9 cellular contexts compared by ENCODE assay signal in the genomic region with DNA sequence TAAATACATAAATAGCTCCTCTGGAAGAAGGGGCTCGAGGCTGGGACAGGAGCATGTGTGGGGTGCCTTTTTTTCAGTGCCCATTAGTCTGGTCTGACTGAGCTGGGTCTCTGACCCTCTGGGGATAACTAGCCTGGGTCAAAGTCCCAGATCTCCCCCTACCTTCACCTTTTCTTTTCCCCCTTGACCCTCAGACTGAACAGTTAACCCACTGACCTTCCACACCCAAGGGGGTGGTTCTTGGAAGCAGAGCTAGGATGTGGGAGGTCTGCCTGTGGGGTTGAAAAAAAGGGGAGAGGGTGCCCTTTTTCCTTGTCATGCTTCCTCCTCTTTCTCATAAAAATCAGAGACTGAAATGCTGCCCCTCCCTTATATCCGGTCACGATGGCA. TPM values are rescaled to one million over a fixed set of nuclear protein-coding genes. Genes with fewer than 3 reads are reported as not detected.
DNase-seq lines count a peak whose midpoint lies in the region; ATAC-seq and TF ChIP-seq lines count a peak whose summit lies in the region.
"Had no signal": no experiment of that assay in that cellular context is flagged by ENCODE, and none has a peak within 500 bp of the region (broad histone marks: within the 10 kb centered on the region; RNA-seq: fewer than 3 reads in every experiment).

No MANE protein-coding gene starts in this region.

- 33% methylated on average over 3 of the region's 3 CpGs for WGBS in SK-N-SH (ENCODE audit: low lambda C conversion rate)

- DNase-seq in SK-N-SH (no peak), NCI-H2107 (lab: John Stamatoyannopoulos, UW) (no peak), sciatic nerve (ENCODE audit: low spot score) (no peak)
- no peak for DNase-seq in activated naive CD4-positive, alpha-beta T cell treated with anti-CD3 and anti-CD28 coated beads, Interleukin-2, amount 50 U/mL, for 72 hours (ENCODE audit: low spot score in 2 of 2)

- no peak for TF ChIP-seq RAD21 in SK-N-SH (IDR thresholded peaks at IDR 0.05; ENCODE audit: low read length)

- peak overlapping the region; percentile 80; the same call in 1 of the 2 replicates for H2AFZ ChIP-seq in SK-N-SH (ENCODE audit: low read depth)

- no peaks in the 10 kb centered on the region for H3K9me3 ChIP-seq in SK-N-SH
- no peaks in the 10 kb centered on the region for H3K9me3 ChIP-seq in iPS-20b (ENCODE audit: insufficient read depth, low read depth, low read length)
- no peaks in the 10 kb centered on the region for H3K9me3 ChIP-seq in stomach smooth muscle (ENCODE audit: control insufficient read depth in 2 of 2, low read length in 2 of 2)

- peaks cover 0 to 34% of the 10 kb centered on the region in 2 experiments; a peak in 2 of 4 replicates for H3K4me1 ChIP-seq in SK-N-SH (ENCODE audit: control insufficient read depth in 1 of 2, insufficient read depth in 2 of 2, low read depth in 1 of 2, low read length in 1 of 2)
- peaks cover 21% of the 10 kb centered on the region for H3K4me1 ChIP-seq in iPS-20b (ENCODE audit: insufficient read depth, low read length)
- peaks cover 35% of the 10 kb centered on the region for H3K4me1 ChIP-seq in stomach smooth muscle (ENCODE audit: control insufficient read depth, insufficient read depth, low read length)

- H4K20me1 ChIP-seq in SK-N-SH (ENCODE audit: insufficient read depth), result no peaks in the 10 kb centered on the region

- peak overlapping the region; percentile 67 to 90 for H3K4me3 ChIP-seq in SK-N-SH (ENCODE audit: low read depth in 2 of 2, low read length in 1 of 2)
- H3K4me3 ChIP-seq in iPS-20b (ENCODE audit: low read length), result peak overlapping the region; percentile 89
- H3K4me3 ChIP-seq in stomach smooth muscle (ENCODE audit: low read length in 2 of 2), result peak overlapping the region; percentile 88 to 96

- POLR2A ChIA-PET in SK-N-SH (lab: Yijun Ruan, JAX), result interaction anchor here (0.7 to 1.0 kb wide), 3 partner anchors 13 to 62 kb away, joined by 3 read pairs; partner anchors contain the start of gene DDIT3

- no peak for TF ChIP-seq EP300 in SK-N-SH (IDR thresholded peaks at IDR 0.05; ENCODE audit: borderline replicate concordance in 1 of 2, low read depth in 1 of 2, low read length in 1 of 2)

- H3K9ac ChIP-seq in SK-N-SH (peak overlapping the region; percentile 52; the same call in 1 of the 2 replicates), iPS-20b (ENCODE audit: low read depth, low read length) (peak overlapping the region; percentile 66; the same call in 1 of the 2 replicates), stomach smooth muscle (ENCODE audit: low read length in 2 of 2) (peak overlapping the region; percentile 57 to 62)

- peaks cover 0 to 4% of the 10 kb centered on the region in 2 donors for H3K36me3 Mint-ChIP-seq in activated naive CD4-positive, alpha-beta T cell treated with anti-CD3 and anti-CD28 coated beads, Interleukin-2, amount 50 U/mL, for 72 hours

- H3K27ac ChIP-seq in SK-N-SH (ENCODE audit: low read depth in 2 of 2, low read length in 1 of 2) (peak overlapping the region in 1 of 2 experiments; percentile 53; a peak in 2 of 4 replicates), iPS-20b (ENCODE audit: low read length) (no peak overlapping the region), stomach smooth muscle (ENCODE audit: low read length) (peak overlapping the region; percentile 60)

- no peaks in the 10 kb centered on the region for H3K9me2 ChIP-seq in SK-N-SH

- H3K79me2 ChIP-seq in SK-N-SH (ENCODE audit: insufficient read depth), result no peaks in the 10 kb centered on the region

- no peaks in the 10 kb centered on the region for H3K9me3 Mint-ChIP-seq in activated naive CD4-positive, alpha-beta T cell treated with anti-CD3 and anti-CD28 coated beads, Interleukin-2, amount 50 U/mL, for 72 hours

- intact Hi-C loops in sciatic nerve (cut with DNase I), result no loop called here

- no peak for ATAC-seq in SK-N-SH treated with all-trans-retinoic acid at 6 μM for 48 hours
- no peak for ATAC-seq in activated naive CD4-positive, alpha-beta T cell treated with anti-CD3 and anti-CD28 coated beads, Interleukin-2, amount 50 U/mL, for 72 hours
- no peak for ATAC-seq in GM21737 (IDR thresholded peaks at IDR 0.05; ENCODE audit: unreplicated experiment)
- no peak for ATAC-seq in sciatic nerve

- no peaks in the 10 kb centered on the region for H3K36me3 ChIP-seq in SK-N-SH (replicated peaks in 1 of 2; ENCODE audit: control insufficient read depth in 1 of 2, insufficient read depth in 2 of 2, low read length in 1 of 2)
- H3K36me3 ChIP-seq in iPS-20b (ENCODE audit: insufficient read depth, low read depth, low read length), result no peaks in the 10 kb centered on the region
- H3K36me3 ChIP-seq in stomach smooth muscle (ENCODE audit: control insufficient read depth in 2 of 2, insufficient read depth in 2 of 2, low read length in 2 of 2), result no peaks in the 10 kb centered on the region

- H3K27me3 ChIP-seq in SK-N-SH (ENCODE audit: insufficient read depth), result no peaks in the 10 kb centered on the region
- H3K27me3 ChIP-seq in iPS-20b (ENCODE audit: insufficient read depth, low read length), result peaks cover 20% of the 10 kb centered on the region
- H3K27me3 ChIP-seq in stomach smooth muscle (ENCODE audit: control insufficient read depth in 1 of 2, insufficient read depth in 2 of 2, low read length in 2 of 2), result peaks cover 10 to 11% of the 10 kb centered on the region in 2 donors

- peak overlapping the region; percentile 94 for H3K4me2 ChIP-seq in SK-N-SH

- H3K27ac Mint-ChIP-seq in activated naive CD4-positive, alpha-beta T cell treated with anti-CD3 and anti-CD28 coated beads, Interleukin-2, amount 50 U/mL, for 72 hours, result peak overlapping the region; percentile 89 to 95

- CTCF ChIA-PET in SK-N-SH (lab: Yijun Ruan, JAX), result interaction anchor here (0.6 to 13.7 kb wide), 71 partner anchors 8 to 334 kb away, joined by 3 to 391 read pairs (median 4); partner anchors contain the start of genes B4GALNT1, INHBC, MARS1 and NXPH4

- H3F3A ChIP-seq in SK-N-SH (replicated peaks; ENCODE audit: insufficient read depth), result peaks cover 5% of the 10 kb centered on the region

- no peak for TF ChIP-seq CTCF in SK-N-SH (IDR thresholded peaks at IDR 0.05)

TF ChIP-seq in SK-N-SH, 30 proteins besides CTCF, POLR2A, EP300 and RAD21 (continues in another document):
- TF ChIP-seq SIN3A (IDR thresholded peaks at IDR 0.05; ENCODE audit: borderline replicate concordance, low read depth, low read length) (no peak), ELF1 (IDR thresholded peaks at IDR 0.05) (no peak), TCF12 (IDR thresholded peaks at IDR 0.05) (no peak), YY1 (IDR thresholded peaks at IDR 0.05; ENCODE audit: low read depth) (no peak), POLR2AphosphoS5 (IDR thresholded peaks at IDR 0.05; ENCODE audit: low read depth, low read length) (no peak)
- TF ChIP-seq, protein P1, sequence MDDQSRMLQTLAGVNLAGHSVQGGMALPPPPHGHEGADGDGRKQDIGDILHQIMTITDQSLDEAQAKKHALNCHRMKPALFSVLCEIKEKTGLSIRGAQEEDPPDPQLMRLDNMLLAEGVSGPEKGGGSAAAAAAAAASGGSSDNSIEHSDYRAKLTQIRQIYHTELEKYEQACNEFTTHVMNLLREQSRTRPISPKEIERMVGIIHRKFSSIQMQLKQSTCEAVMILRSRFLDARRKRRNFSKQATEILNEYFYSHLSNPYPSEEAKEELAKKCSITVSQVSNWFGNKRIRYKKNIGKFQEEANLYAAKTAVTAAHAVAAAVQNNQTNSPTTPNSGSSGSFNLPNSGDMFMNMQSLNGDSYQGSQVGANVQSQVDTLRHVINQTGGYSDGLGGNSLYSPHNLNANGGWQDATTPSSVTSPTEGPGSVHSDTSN (IDR thresholded peaks at IDR 0.05), result no peak

TF ChIP-seq in SK-N-SH treated with all-trans-retinoic acid at 6 μM for 48 hours, 23 proteins besides CTCF, POLR2A, EP300 and RAD21 (continues in another document):
- no peak for TF ChIP-seq ARNTL (CRISPR knock-in tag; IDR thresholded peaks at IDR 0.05; ENCODE audit: borderline replicate concordance, low read depth)
- TF ChIP-seq CREB5 (CRISPR knock-in tag; IDR thresholded peaks at IDR 0.05; ENCODE audit: low read depth), result no peak
- TF ChIP-seq SNAI2 (CRISPR knock-in tag; IDR thresholded peaks at IDR 0.05), result no peak
- no peak for TF ChIP-seq TOX (CRISPR knock-in tag; IDR thresholded peaks at IDR 0.05; ENCODE audit: borderline replicate concordance)

RNA-seq across cellular contexts. Expression of gene GLI1, which starts 0.9 kb away (rescaled TPM):
- polyA plus RNA-seq in SK-N-SH (2012; rRNA removed), result 0.67 and 0.90 TPM in 2 replicates
- polyA plus RNA-seq in SK-N-SH (2012; cell fraction: cytosol; rRNA removed), result 0.26 and 0.33 TPM in 2 replicates
- 2.6 and 2.8 TPM in 2 replicates for polyA plus RNA-seq in SK-N-SH (2012; cell fraction: nucleus; rRNA removed)
- under 1 TPM in 1 of 2 donors, not detected in 1; 0.49 TPM for total RNA-seq in activated naive CD4-positive, alpha-beta T cell treated with anti-CD3 and anti-CD28 coated beads, Interleukin-2, amount 50 U/mL, for 72 hours
- 47.7 TPM for total RNA-seq in sciatic nerve

RNA-seq across cellular contexts. Expression of gene INHBE, which starts 3.6 kb away (rescaled TPM):
- 0.03 and 0.08 TPM in 2 replicates for polyA plus RNA-seq in SK-N-SH (2012; rRNA removed)
- polyA plus RNA-seq in SK-N-SH (2012; cell fraction: cytosol; rRNA removed), result 0.01 and 0.07 TPM in 2 replicates
- polyA plus RNA-seq in SK-N-SH (2012; cell fraction: nucleus; rRNA removed), result 0.13 and 0.58 TPM in 2 replicates
- under 1 TPM; 0.18 to 0.23 TPM for total RNA-seq in activated naive CD4-positive, alpha-beta T cell treated with anti-CD3 and anti-CD28 coated beads, Interleukin-2, amount 50 U/mL, for 72 hours
- total RNA-seq in sciatic nerve, result not detected

RNA-seq across cellular contexts. Expression of gene ARHGAP9, which starts 21.0 kb away (rescaled TPM):
- polyA plus RNA-seq in SK-N-SH (2012; rRNA removed), result 0.66 and 1.0 TPM in 2 replicates
- 0.14 and 0.50 TPM in 2 replicates for polyA plus RNA-seq in SK-N-SH (2012; cell fraction: cytosol; rRNA removed)
- 2.3 and 4.5 TPM in 2 replicates for polyA plus RNA-seq in SK-N-SH (2012; cell fraction: nucleus; rRNA removed)
- 100 to 1,000 TPM; 151 to 195 TPM for total RNA-seq in activated naive CD4-positive, alpha-beta T cell treated with anti-CD3 and anti-CD28 coated beads, Interleukin-2, amount 50 U/mL, for 72 hours
- total RNA-seq in sciatic nerve, result 30.8 TPM

RNA-seq across cellular contexts. Expression of gene INHBC, which starts 24.1 kb away (rescaled TPM):
- polyA plus RNA-seq in SK-N-SH (2012; rRNA removed), result 0.08 and 0.10 TPM in 2 replicates
- 0.04 and 0.05 TPM in 2 replicates for polyA plus RNA-seq in SK-N-SH (2012; cell fraction: cytosol; rRNA removed)
- 0.02 TPM in 1 of 2 replicates, not detected in the other for polyA plus RNA-seq in SK-N-SH (2012; cell fraction: nucleus; rRNA removed)
- not detected for total RNA-seq in activated naive CD4-positive, alpha-beta T cell treated with anti-CD3 and anti-CD28 coated beads, Interleukin-2, amount 50 U/mL, for 72 hours
- not detected for total RNA-seq in sciatic nerve
- total RNA-seq: activated CD8-positive, alpha-beta memory T cell treated with anti-CD3 and anti-CD28 coated beads for 36 hours had no signal

RNA-seq across cellular contexts. Expression of gene R3HDM2, which starts 27.8 kb away (rescaled TPM):
- 16.3 and 23.1 TPM in 2 replicates for polyA plus RNA-seq in SK-N-SH (2012; rRNA removed)
- polyA plus RNA-seq in SK-N-SH (2012; cell fraction: cytosol; rRNA removed), result 13.0 and 15.7 TPM in 2 replicates
- polyA plus RNA-seq in SK-N-SH (2012; cell fraction: nucleus; rRNA removed), result 34.5 and 38.7 TPM in 2 replicates
- total RNA-seq in activated naive CD4-positive, alpha-beta T cell treated with anti-CD3 and anti-CD28 coated beads, Interleukin-2, amount 50 U/mL, for 72 hours, result 10 to 100 TPM; 36.3 to 57.1 TPM
- total RNA-seq in sciatic nerve, result 89.6 TPM

Comparison
In these comparisons a context has a peak if more than half of its experiments do, and no peak if none do; other contexts are left out.
1. RNA of gene GLI1, which starts 0.9 kb away (total RNA-seq): 47.7 TPM in sciatic nerve (single experiment); 0.49 TPM in activated naive CD4-positive, alpha-beta T cell treated with anti-CD3 and anti-CD28 coated beads, Interleukin-2, amount 50 U/mL, for 72 hours; every median in the first group is over 10 times any median in the second.
2. Peak in every context shown above with its lines, with median percentiles within 50 percentile points of each other: H3K4me3 ChIP-seq and H3K9ac ChIP-seq.